ENCODE assay signal across 27 cellular contexts in genomic region chr7:142111509-142111908, GRCh38. TPM values are rescaled to one million over a fixed set of nuclear protein-coding genes. Genes with fewer than 3 reads are reported as not detected.
A peak's percentile ranks its signal among the peaks of the same experiment; 100 is the strongest.
DNase-seq lines count a peak whose midpoint lies in the region; ATAC-seq and TF ChIP-seq lines count a peak whose summit lies in the region.
"Had no signal": no experiment of that assay in that cellular context is flagged by ENCODE, and none has a peak within 500 bp of the region (broad histone marks: within the 10 kb centered on the region; RNA-seq: fewer than 3 reads in every experiment).

Gene MGAM2, plus strand, starts transcription at chr7:142111718. Its CDS starts 5,156 bp downstream, at chr7:142116874.

- H3K36me3 ChIP-seq in mucosa of stomach (ENCODE audit: control insufficient read depth, insufficient read depth, low read length) = no peaks in the 10 kb centered on the region
- H3K36me3 ChIP-seq: SJCRH30, thoracic aorta had no signal

- DNase-seq in DMS153 treated with DMSO at 0.1 percent for 48 hours (lab: John Stamatoyannopoulos, UW; ENCODE audit: unreplicated experiment) (peak; percentile 29), NCI-H1048 (lab: John Stamatoyannopoulos, UW) (peak; percentile 78), WTC11 (ENCODE audit: low spot score) (no peak), SHP77 (lab: John Stamatoyannopoulos, UW) (no peak), SKM-1 treated with dmso at 0.1 percent for 144 hours (lab: John Stamatoyannopoulos, UW; ENCODE audit: unreplicated experiment) (no peak)
- no peak for DNase-seq in activated T-cell treated with anti-CD3 and anti-CD28 coated beads, Interleukin-2, amount 50 U/mL, for 4 hours
- DNase-seq: activated B cell treated with CpG ODN at 0.5 μM for 24 hours; activated CD4-positive, alpha-beta memory T cell treated with anti-CD3 and anti-CD28 coated beads, Interleukin-2, amount 10 ng/mL, durations not matched to agents 7 days and 5 days; activated naive CD4-positive, alpha-beta T cell; activated T-cell treated with anti-CD3 and anti-CD28 coated beads for 4 hours; dermis blood vessel endothelial cell; foreskin fibroblast; GF-D8; hypothalamus; KBM-7; naive B cell; NCI-H2029 treated with DMSO at 0.1 percent for 48 hours; NCI-H510A treated with DMSO at 0.1 percent for 48 hours; PC-3; SJCRH30; T-helper 2 cell had no signal

- peaks cover 19% of the 10 kb centered on the region for H3K4me1 Mint-ChIP-seq in WTC11
- no peaks in the 10 kb centered on the region for H3K4me1 Mint-ChIP-seq in activated T-cell treated with anti-CD3 and anti-CD28 coated beads, Interleukin-2, amount 50 U/mL, for 4 hours (ENCODE audit: low read depth)
- H3K4me1 Mint-ChIP-seq: activated B cell treated with CpG ODN at 0.5 μM for 24 hours; activated CD4-positive, alpha-beta memory T cell treated with anti-CD3 and anti-CD28 coated beads, Interleukin-2, amount 10 ng/mL, durations not matched to agents 7 days and 5 days; naive B cell; stimulated activated memory B cell treated with anti-CD40 and anti-IgM and Interleukin-4, amounts not matched to agents 10 μg/mL and 1 μg/mL and 100 μg/mL, for 72 hours had no signal

- ATAC-seq in WTC11 (no peak), HG03457 (IDR thresholded peaks at IDR 0.05; ENCODE audit: unreplicated experiment) (no peak)
- ATAC-seq in activated T-cell treated with anti-CD3 and anti-CD28 coated beads, Interleukin-2, amount 50 U/mL, for 4 hours = no peak
- ATAC-seq: PC-3; stimulated activated memory B cell treated with anti-CD40 and anti-IgM and Interleukin-4, amounts not matched to agents 10 μg/mL and 1 μg/mL and 100 μg/mL, for 72 hours had no signal

- H3K27me3 Mint-ChIP-seq in WTC11 (ENCODE audit: low read depth) = no peaks in the 10 kb centered on the region
- H3K27me3 Mint-ChIP-seq in activated T-cell treated with anti-CD3 and anti-CD28 coated beads, Interleukin-2, amount 50 U/mL, for 4 hours (ENCODE audit: low read depth) = no peaks in the 10 kb centered on the region
- H3K27me3 Mint-ChIP-seq: activated B cell treated with CpG ODN at 0.5 μM for 24 hours; stimulated activated memory B cell treated with anti-CD40 and anti-IgM and Interleukin-4, amounts not matched to agents 10 μg/mL and 1 μg/mL and 100 μg/mL, for 72 hours had no signal

- no peaks in the 10 kb centered on the region for H3K9me3 Mint-ChIP-seq in WTC11
- H3K9me3 Mint-ChIP-seq in activated T-cell treated with anti-CD3 and anti-CD28 coated beads, Interleukin-2, amount 50 U/mL, for 4 hours = no peaks in the 10 kb centered on the region
- H3K9me3 Mint-ChIP-seq: activated B cell treated with CpG ODN at 0.5 μM for 24 hours; activated CD4-positive, alpha-beta memory T cell treated with anti-CD3 and anti-CD28 coated beads, Interleukin-2, amount 10 ng/mL, durations not matched to agents 7 days and 5 days; naive B cell had no signal

- peaks cover 8% of the 10 kb centered on the region for H3K4me1 ChIP-seq in mucosa of stomach (ENCODE audit: control insufficient read depth, insufficient read depth, low read length)
- H3K4me1 ChIP-seq: parathyroid adenoma, SJCRH30 had no signal

- H3K27me3 ChIP-seq in mucosa of stomach (ENCODE audit: control insufficient read depth, insufficient read depth, low read length) = no peaks in the 10 kb centered on the region

- CTCF ChIA-PET in WTC11 (lab: Charles Lee) = interaction anchor here (1.0 to 2.1 kb wide), 3 partner anchors 24 to 212 kb away, joined by 3 to 11 read pairs (median 3); no protein-coding TSS in a partner anchor

- H3K9ac ChIP-seq in mucosa of stomach (ENCODE audit: low read length) = peak within 1 kb of the TSS; percentile 26
- H3K9ac ChIP-seq: parathyroid adenoma had no signal

- H3K9me3 ChIP-seq in mucosa of stomach (ENCODE audit: control insufficient read depth, low read length) = no peaks in the 10 kb centered on the region
- H3K9me3 ChIP-seq: SJCRH30, thoracic aorta had no signal

- no peak for TF ChIP-seq CTCF in WTC11 (IDR thresholded peaks at IDR 0.05)

- POLR2A ChIA-PET in WTC11 (lab: Charles Lee) = interaction anchor here (0.5 to 0.6 kb wide), 2 partner anchors 825 to 1671 kb away, joined by 3 to 5 read pairs; no protein-coding TSS in a partner anchor

- H3K27ac Mint-ChIP-seq in WTC11 = peak within 1 kb of the TSS; percentile 91; the same call in 1 of the 2 replicates
- H3K27ac Mint-ChIP-seq: activated B cell treated with CpG ODN at 0.5 μM for 24 hours; activated CD4-positive, alpha-beta memory T cell treated with anti-CD3 and anti-CD28 coated beads, Interleukin-2, amount 10 ng/mL, durations not matched to agents 7 days and 5 days; stimulated activated memory B cell treated with anti-CD40 and anti-IgM and Interleukin-4, amounts not matched to agents 10 μg/mL and 1 μg/mL and 100 μg/mL, for 72 hours had no signal

- no peaks in the 10 kb centered on the region for H3K36me3 Mint-ChIP-seq in WTC11
- H3K36me3 Mint-ChIP-seq in activated T-cell treated with anti-CD3 and anti-CD28 coated beads, Interleukin-2, amount 50 U/mL, for 4 hours (ENCODE audit: insufficient read depth) = no peaks in the 10 kb centered on the region
- H3K36me3 Mint-ChIP-seq: naive B cell; stimulated activated memory B cell treated with anti-CD40 and anti-IgM and Interleukin-4, amounts not matched to agents 10 μg/mL and 1 μg/mL and 100 μg/mL, for 72 hours had no signal

- H3K4me3 ChIP-seq in mucosa of stomach (ENCODE audit: low read length) = no peak within 1 kb of the TSS
- H3K4me3 ChIP-seq: SJCRH30, thoracic aorta had no signal

- no peak within 1 kb of the TSS for H3K4me3 Mint-ChIP-seq in WTC11
- H3K4me3 Mint-ChIP-seq in activated T-cell treated with anti-CD3 and anti-CD28 coated beads, Interleukin-2, amount 50 U/mL, for 4 hours = no peak within 1 kb of the TSS
- H3K4me3 Mint-ChIP-seq: activated B cell treated with CpG ODN at 0.5 μM for 24 hours; activated CD4-positive, alpha-beta memory T cell treated with anti-CD3 and anti-CD28 coated beads, Interleukin-2, amount 10 ng/mL, durations not matched to agents 7 days and 5 days; stimulated activated memory B cell treated with anti-CD40 and anti-IgM and Interleukin-4, amounts not matched to agents 10 μg/mL and 1 μg/mL and 100 μg/mL, for 72 hours had no signal

TF ChIP-seq in WTC11, 78 proteins besides CTCF, POLR2A, EP300 and RAD21:
- no peak for TF ChIP-seq CREB1 (CRISPR knock-in tag; IDR thresholded peaks at IDR 0.05)
TF ChIP-seq in WTC11: peak in this region for 0.

RNA-seq across cellular contexts. Expression of gene MGAM2, which starts in this region (rescaled TPM):
- 0.09 TPM in 1 of 3 replicates, not detected in the others for total RNA-seq in WTC11 (2021)
- total RNA-seq in activated T-cell treated with anti-CD3 and anti-CD28 coated beads, Interleukin-2, amount 50 U/mL, for 4 hours = not detected
- total RNA-seq: activated B cell treated with CpG ODN at 0.5 μM for 24 hours; activated CD4-positive, alpha-beta memory T cell treated with anti-CD3 and anti-CD28 coated beads, Interleukin-2, amount 10 ng/mL, durations not matched to agents 7 days and 5 days; bronchial epithelial cell; dermis blood vessel endothelial cell; PC-3 had no signal

Comparison
In these comparisons a context has a peak if more than half of its experiments do, and no peak if none do; other contexts are left out.
1. DNase-seq: peak in DMS153 treated with DMSO at 0.1 percent for 48 hours (single experiment) and NCI-H1048 (single experiment); none in WTC11 (single experiment), SHP77 (0 of 2), SKM-1 treated with dmso at 0.1 percent for 144 hours (single experiment) and activated T-cell treated with anti-CD3 and anti-CD28 coated beads, Interleukin-2, amount 50 U/mL, for 4 hours (single experiment).